ENCODE assay signal across 22 cellular contexts in genomic region chr12:50999139-50999538, GRCh38. TPM values are rescaled to one million over a fixed set of nuclear protein-coding genes. Genes with fewer than 3 reads are reported as not detected.
DNase-seq lines count a peak whose midpoint lies in the region; ATAC-seq, FAIRE-seq and TF ChIP-seq lines count a peak whose summit lies in the region.
"Had no signal": no experiment of that assay in that cellular context is flagged by ENCODE, and none has a peak within 500 bp of the region (broad histone marks: within the 10 kb centered on the region; RNA-seq: fewer than 3 reads in every experiment).

No MANE protein-coding gene starts in this region.

- TF ChIP-seq CTCF in D721Med (IDR thresholded peaks at IDR 0.05; ENCODE audit: insufficient read depth, missing control alignments), result no peak

- intact Hi-C loops in activated CD4-positive, alpha-beta memory T cell treated with anti-CD3 and anti-CD28 coated beads for 36 hours (cut with micrococcal nuclease), result no loop called here

- H3K27me3 Mint-ChIP-seq in activated CD4-positive, alpha-beta memory T cell treated with anti-CD3 and anti-CD28 coated beads for 36 hours, result no peaks in the 10 kb centered on the region
- H3K27me3 Mint-ChIP-seq in activated CD4-positive, alpha-beta memory T cell treated with anti-CD3 and anti-CD28 coated beads, Interleukin-2, amount 10 ng/mL, durations not matched to agents 7 days and 5 days, result no peaks in the 10 kb centered on the region
- no peaks in the 10 kb centered on the region for H3K27me3 Mint-ChIP-seq in activated T-helper 17 cell treated with anti-CD3 and anti-CD28 coated beads, Interleukin-2, amount 50 U/mL, for 72 hours
- H3K27me3 Mint-ChIP-seq in activated naive CD8-positive, alpha-beta T cell treated with anti-CD3 and anti-CD28 coated beads for 36 hours, result no peaks in the 10 kb centered on the region
- H3K27me3 Mint-ChIP-seq in stimulated activated naive B cell treated with anti-CD40 and anti-IgM and Interleukin-4, amounts not matched to agents 10 μg/mL and 1 μg/mL and 100 μg/mL, for 72 hours, result no peaks in the 10 kb centered on the region
- H3K27me3 Mint-ChIP-seq: CD4-positive, CD25-positive, alpha-beta regulatory T cell; IgD-negative memory B cell had no signal

- H3K9me3 Mint-ChIP-seq in activated CD4-positive, alpha-beta memory T cell treated with anti-CD3 and anti-CD28 coated beads for 36 hours, result no peaks in the 10 kb centered on the region
- no peaks in the 10 kb centered on the region for H3K9me3 Mint-ChIP-seq in activated CD4-positive, alpha-beta memory T cell treated with anti-CD3 and anti-CD28 coated beads, Interleukin-2, amount 10 ng/mL, durations not matched to agents 7 days and 5 days
- no peaks in the 10 kb centered on the region for H3K9me3 Mint-ChIP-seq in activated T-helper 17 cell treated with anti-CD3 and anti-CD28 coated beads, Interleukin-2, amount 50 U/mL, for 72 hours
- no peaks in the 10 kb centered on the region for H3K9me3 Mint-ChIP-seq in activated naive CD8-positive, alpha-beta T cell treated with anti-CD3 and anti-CD28 coated beads for 36 hours
- no peaks in the 10 kb centered on the region for H3K9me3 Mint-ChIP-seq in stimulated activated naive B cell treated with anti-CD40 and anti-IgM and Interleukin-4, amounts not matched to agents 10 μg/mL and 1 μg/mL and 100 μg/mL, for 72 hours
- H3K9me3 Mint-ChIP-seq: CD4-positive, CD25-positive, alpha-beta regulatory T cell; IgD-negative memory B cell had no signal

- POLR2A ChIA-PET in activated CD4-positive, alpha-beta memory T cell treated with anti-CD3 and anti-CD28 coated beads for 36 hours (lab: Charles Lee), result interaction anchor here (0.7 to 0.9 kb wide), 2 partner anchors 14 to 27 kb away, joined by 3 read pairs; partner anchors contain the start of gene SLC11A2
- POLR2A ChIA-PET in activated CD4-positive, alpha-beta memory T cell treated with anti-CD3 and anti-CD28 coated beads, Interleukin-2, amount 10 ng/mL, durations not matched to agents 7 days and 5 days (lab: Charles Lee), result interaction anchor here (1.3 kb wide), 1 partner anchor 49 kb away, joined by 3 read pairs; the partner anchor contains the start of gene LETMD1

- DNase-seq in activated CD4-positive, alpha-beta memory T cell treated with anti-CD3 and anti-CD28 coated beads for 36 hours, result no peak
- DNase-seq in activated CD4-positive, alpha-beta memory T cell treated with anti-CD3 and anti-CD28 coated beads, Interleukin-2, amount 10 ng/mL, durations not matched to agents 7 days and 5 days, result no peak
- DNase-seq in activated naive CD8-positive, alpha-beta T cell treated with anti-CD3 and anti-CD28 coated beads for 36 hours, result no peak
- no peak for DNase-seq in stimulated activated naive B cell treated with anti-CD40 and anti-IgM and Interleukin-4, amounts not matched to agents 10 μg/mL and 1 μg/mL and 100 μg/mL, for 72 hours
- no peak for DNase-seq in D721Med (ENCODE audit: insufficient read length, low spot score)
- no peak for DNase-seq in NCI-H526 treated with DMSO at 0.1 percent for 48 hours (lab: John Stamatoyannopoulos, UW)
- DNase-seq: CD4-positive, CD25-positive, alpha-beta regulatory T cell; NCI-H1048; NCI-H1417; NCI-H1694; NCI-H2029 treated with DMSO at 0.1 percent for 48 hours; NCI-H446 treated with DMSO at 0.1 percent for 48 hours; NCI-H526; PC-9 had no signal

- peaks cover 47% of the 10 kb centered on the region for H3K36me3 Mint-ChIP-seq in activated CD4-positive, alpha-beta memory T cell treated with anti-CD3 and anti-CD28 coated beads for 36 hours
- H3K36me3 Mint-ChIP-seq in activated CD4-positive, alpha-beta memory T cell treated with anti-CD3 and anti-CD28 coated beads, Interleukin-2, amount 10 ng/mL, durations not matched to agents 7 days and 5 days (ENCODE audit: low read depth), result peaks cover 40% of the 10 kb centered on the region
- peaks cover 97% of the 10 kb centered on the region for H3K36me3 Mint-ChIP-seq in activated T-helper 17 cell treated with anti-CD3 and anti-CD28 coated beads, Interleukin-2, amount 50 U/mL, for 72 hours (ENCODE audit: low read depth)
- peaks cover 26% of the 10 kb centered on the region for H3K36me3 Mint-ChIP-seq in activated naive CD8-positive, alpha-beta T cell treated with anti-CD3 and anti-CD28 coated beads for 36 hours
- peaks cover 36 to 54% of the 10 kb centered on the region in 2 donors for H3K36me3 Mint-ChIP-seq in stimulated activated naive B cell treated with anti-CD40 and anti-IgM and Interleukin-4, amounts not matched to agents 10 μg/mL and 1 μg/mL and 100 μg/mL, for 72 hours

- FAIRE-seq in D721Med (lab: Jason Lieb, UNC), result no peak
- FAIRE-seq: A204.1, GM18507 had no signal

- peak overlapping the region; percentile 26 for H3K27ac Mint-ChIP-seq in activated CD4-positive, alpha-beta memory T cell treated with anti-CD3 and anti-CD28 coated beads for 36 hours
- H3K27ac Mint-ChIP-seq in activated CD4-positive, alpha-beta memory T cell treated with anti-CD3 and anti-CD28 coated beads, Interleukin-2, amount 10 ng/mL, durations not matched to agents 7 days and 5 days, result no peak overlapping the region
- H3K27ac Mint-ChIP-seq in activated T-helper 17 cell treated with anti-CD3 and anti-CD28 coated beads, Interleukin-2, amount 50 U/mL, for 72 hours, result peak overlapping the region; percentile 38
- H3K27ac Mint-ChIP-seq in activated naive CD8-positive, alpha-beta T cell treated with anti-CD3 and anti-CD28 coated beads for 36 hours, result peak overlapping the region; percentile 19
- peak overlapping the region; percentile 20 for H3K27ac Mint-ChIP-seq in stimulated activated naive B cell treated with anti-CD40 and anti-IgM and Interleukin-4, amounts not matched to agents 10 μg/mL and 1 μg/mL and 100 μg/mL, for 72 hours
- H3K27ac Mint-ChIP-seq: IgD-negative memory B cell had no signal

- no peak overlapping the region for H3K4me3 Mint-ChIP-seq in activated CD4-positive, alpha-beta memory T cell treated with anti-CD3 and anti-CD28 coated beads for 36 hours
- H3K4me3 Mint-ChIP-seq in activated CD4-positive, alpha-beta memory T cell treated with anti-CD3 and anti-CD28 coated beads, Interleukin-2, amount 10 ng/mL, durations not matched to agents 7 days and 5 days, result no peak overlapping the region
- H3K4me3 Mint-ChIP-seq in activated T-helper 17 cell treated with anti-CD3 and anti-CD28 coated beads, Interleukin-2, amount 50 U/mL, for 72 hours, result peak overlapping the region; percentile 18
- H3K4me3 Mint-ChIP-seq in activated naive CD8-positive, alpha-beta T cell treated with anti-CD3 and anti-CD28 coated beads for 36 hours, result no peak overlapping the region
- H3K4me3 Mint-ChIP-seq in stimulated activated naive B cell treated with anti-CD40 and anti-IgM and Interleukin-4, amounts not matched to agents 10 μg/mL and 1 μg/mL and 100 μg/mL, for 72 hours, result no peak overlapping the region
- H3K4me3 Mint-ChIP-seq: CD4-positive, CD25-positive, alpha-beta regulatory T cell; IgD-negative memory B cell had no signal

- peaks cover 18% of the 10 kb centered on the region for H3K4me1 Mint-ChIP-seq in activated CD4-positive, alpha-beta memory T cell treated with anti-CD3 and anti-CD28 coated beads for 36 hours (ENCODE audit: low read depth)
- no peaks in the 10 kb centered on the region for H3K4me1 Mint-ChIP-seq in activated CD4-positive, alpha-beta memory T cell treated with anti-CD3 and anti-CD28 coated beads, Interleukin-2, amount 10 ng/mL, durations not matched to agents 7 days and 5 days
- peaks cover 12% of the 10 kb centered on the region for H3K4me1 Mint-ChIP-seq in activated T-helper 17 cell treated with anti-CD3 and anti-CD28 coated beads, Interleukin-2, amount 50 U/mL, for 72 hours
- H3K4me1 Mint-ChIP-seq in activated naive CD8-positive, alpha-beta T cell treated with anti-CD3 and anti-CD28 coated beads for 36 hours, result peaks cover 12% of the 10 kb centered on the region
- peaks cover 0 to 3% of the 10 kb centered on the region in 2 donors for H3K4me1 Mint-ChIP-seq in stimulated activated naive B cell treated with anti-CD40 and anti-IgM and Interleukin-4, amounts not matched to agents 10 μg/mL and 1 μg/mL and 100 μg/mL, for 72 hours

- ATAC-seq in activated T-helper 17 cell treated with anti-CD3 and anti-CD28 coated beads, Interleukin-2, amount 50 U/mL, for 72 hours (replicated peaks), result no peak
- ATAC-seq in stimulated activated naive B cell treated with anti-CD40 and anti-IgM and Interleukin-4, amounts not matched to agents 10 μg/mL and 1 μg/mL and 100 μg/mL, for 72 hours (replicated peaks), result no peak
- ATAC-seq: HCT116, Right ventricle myocardium inferior had no signal

- CTCF ChIA-PET in activated CD4-positive, alpha-beta memory T cell treated with anti-CD3 and anti-CD28 coated beads for 36 hours (lab: Charles Lee), result interaction anchor here (1.0 kb wide), 1 partner anchor 12 kb away, joined by 3 read pairs; no protein-coding TSS in a partner anchor
- CTCF ChIA-PET in activated CD4-positive, alpha-beta memory T cell treated with anti-CD3 and anti-CD28 coated beads, Interleukin-2, amount 10 ng/mL, durations not matched to agents 7 days and 5 days (lab: Charles Lee), result no interaction called here

RNA-seq across cellular contexts. Expression of gene SLC11A2, which starts 27.0 kb away (rescaled TPM):
- 10 to 100 TPM; 41.4 to 41.6 TPM for total RNA-seq in activated CD4-positive, alpha-beta memory T cell treated with anti-CD3 and anti-CD28 coated beads for 36 hours
- total RNA-seq in activated CD4-positive, alpha-beta memory T cell treated with anti-CD3 and anti-CD28 coated beads, Interleukin-2, amount 10 ng/mL, durations not matched to agents 7 days and 5 days, result 10 to 100 TPM; 35.0 to 36.4 TPM
- 10 to 100 TPM; 51.8 to 56.3 TPM for total RNA-seq in activated T-helper 17 cell treated with anti-CD3 and anti-CD28 coated beads, Interleukin-2, amount 50 U/mL, for 72 hours
- 10 to 100 TPM; 24.5 to 27.3 TPM for total RNA-seq in activated naive CD8-positive, alpha-beta T cell treated with anti-CD3 and anti-CD28 coated beads for 36 hours

RNA-seq across cellular contexts. Expression of gene HIGD1C, which starts 46.8 kb away (rescaled TPM):
- total RNA-seq in activated CD4-positive, alpha-beta memory T cell treated with anti-CD3 and anti-CD28 coated beads for 36 hours, result not detected
- not detected for total RNA-seq in activated CD4-positive, alpha-beta memory T cell treated with anti-CD3 and anti-CD28 coated beads, Interleukin-2, amount 10 ng/mL, durations not matched to agents 7 days and 5 days
- total RNA-seq in activated T-helper 17 cell treated with anti-CD3 and anti-CD28 coated beads, Interleukin-2, amount 50 U/mL, for 72 hours, result not detected
- not detected for total RNA-seq in activated naive CD8-positive, alpha-beta T cell treated with anti-CD3 and anti-CD28 coated beads for 36 hours
- total RNA-seq: CD4-positive, CD25-positive, alpha-beta regulatory T cell; H4; PC-9; Right ventricle myocardium inferior; RPMI7951 had no signal

RNA-seq across cellular contexts. Expression of gene LETMD1, which starts 49.0 kb away (rescaled TPM):
- 10 to 100 TPM; 79.8 to 84.0 TPM for total RNA-seq in activated CD4-positive, alpha-beta memory T cell treated with anti-CD3 and anti-CD28 coated beads for 36 hours
- 10 to 100 TPM; 92.1 to 93.9 TPM for total RNA-seq in activated CD4-positive, alpha-beta memory T cell treated with anti-CD3 and anti-CD28 coated beads, Interleukin-2, amount 10 ng/mL, durations not matched to agents 7 days and 5 days
- 10 to 100 TPM; 74.8 to 90.2 TPM for total RNA-seq in activated T-helper 17 cell treated with anti-CD3 and anti-CD28 coated beads, Interleukin-2, amount 50 U/mL, for 72 hours
- total RNA-seq in activated naive CD8-positive, alpha-beta T cell treated with anti-CD3 and anti-CD28 coated beads for 36 hours, result 10 to 100 TPM; 67.2 to 69.4 TPM
